ENCODE assay signal across 10 cellular contexts in the genomic region with DNA sequence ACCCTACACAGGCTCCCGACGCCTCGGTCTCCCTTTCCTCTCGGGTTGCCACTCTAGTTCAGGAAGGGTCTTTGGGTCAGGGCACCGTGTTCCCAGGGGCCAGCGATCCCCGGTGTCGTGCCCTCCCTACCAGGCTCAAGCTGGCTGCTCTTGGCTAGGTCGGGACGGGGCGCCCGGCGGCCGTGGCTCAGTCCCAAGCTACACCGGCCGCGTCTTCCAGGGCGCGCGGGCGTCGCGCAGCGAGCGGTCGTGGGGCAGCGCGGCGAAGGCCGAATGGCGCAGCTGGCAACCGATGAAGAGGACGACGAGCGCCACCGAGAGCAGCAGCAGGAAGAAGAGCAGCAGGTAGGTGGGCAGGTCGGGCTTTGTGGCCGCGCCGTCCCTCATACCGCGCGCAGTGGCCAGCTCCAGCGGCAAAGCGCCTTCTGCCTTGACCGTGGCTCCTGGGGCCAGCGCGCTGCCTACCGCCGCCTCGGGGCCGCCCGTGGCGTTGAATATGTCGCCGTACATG. TPM values are rescaled to one million over a fixed set of nuclear protein-coding genes. Genes with fewer than 3 reads are reported as not detected.
DNase-seq lines count a peak whose midpoint lies in the region; ATAC-seq and TF ChIP-seq lines count a peak whose summit lies in the region.
"Had no signal": no experiment of that assay in that cellular context is flagged by ENCODE, and none has a peak within 500 bp of the region (broad histone marks: within the 10 kb centered on the region; RNA-seq: fewer than 3 reads in every experiment).

No MANE protein-coding gene starts in this region.

- H3K27ac ChIP-seq in foreskin keratinocyte, result no peak overlapping the region

- H3K9me3 Mint-ChIP-seq in neural crest cell, result no peaks in the 10 kb centered on the region
- H3K9me3 Mint-ChIP-seq: T-helper 2 cell treated with Interferon-gamma antibody and Interleukin-4, amounts not matched to agents 5 μg/mL and 100 μg/mL, for 36 hours had no signal

- H3K9me3 ChIP-seq in NT2/D1 (ENCODE audit: insufficient read depth, low read length), result no peaks in the 10 kb centered on the region

- H3K4me3 ChIP-seq in AG09309 (ENCODE audit: control insufficient read depth, low read depth, low read length), result peak overlapping the region; percentile 7
- H3K4me3 ChIP-seq in NT2/D1 (ENCODE audit: insufficient read length, low read depth), result peak overlapping the region; percentile 56

- H3K27ac Mint-ChIP-seq in neural crest cell (ENCODE audit: unreplicated experiment), result no peak overlapping the region
- H3K27ac Mint-ChIP-seq: T-helper 2 cell treated with Interferon-gamma antibody and Interleukin-4, amounts not matched to agents 5 μg/mL and 100 μg/mL, for 36 hours had no signal

- DNase-seq in AG09309 (ENCODE audit: low read depth), result no peak
- DNase-seq in NT2/D1 (ENCODE audit: low read depth, low spot score), result no peak
- no peak for DNase-seq in foreskin keratinocyte
- peak; percentile 14 for DNase-seq in neural crest cell (ENCODE audit: low read depth, low spot score)
- no peak for DNase-seq in NCI-H2029 treated with DMSO at 0.1 percent for 48 hours (lab: John Stamatoyannopoulos, UW)
- DNase-seq in NCI-H82 treated with DMSO at 0.1 percent for 48 hours (lab: John Stamatoyannopoulos, UW; ENCODE audit: unreplicated experiment), result no peak
- DNase-seq in activated naive CD4-positive, alpha-beta T cell (lab: John Stamatoyannopoulos, UW), result no peak
- DNase-seq: central memory CD4-positive, alpha-beta T cell had no signal

- H3K27me3 ChIP-seq in NT2/D1 (ENCODE audit: insufficient read depth, insufficient read length), result peaks cover 70% of the 10 kb centered on the region
- peaks cover 57% of the 10 kb centered on the region for H3K27me3 ChIP-seq in foreskin keratinocyte

- H3K4me1 ChIP-seq in NT2/D1 (ENCODE audit: insufficient read depth, insufficient read length) (peaks cover 8% of the 10 kb centered on the region), foreskin keratinocyte (no peaks in the 10 kb centered on the region)

- H3K27me3 Mint-ChIP-seq in neural crest cell (ENCODE audit: low read depth), result peaks cover 86% of the 10 kb centered on the region

- peaks cover 24% of the 10 kb centered on the region for H3K4me1 Mint-ChIP-seq in neural crest cell

- ATAC-seq in foreskin keratinocyte (peak; percentile 40), HG03565 (IDR thresholded peaks at IDR 0.05; ENCODE audit: unreplicated experiment) (no peak)

- H3K9ac ChIP-seq in NT2/D1 (ENCODE audit: insufficient read length, low read depth), result peak overlapping the region; percentile 76

- H3K36me3 Mint-ChIP-seq in neural crest cell (ENCODE audit: low read depth), result peaks cover 19% of the 10 kb centered on the region

- peak overlapping the region; percentile 74 for H3K4me3 Mint-ChIP-seq in neural crest cell
- H3K4me3 Mint-ChIP-seq: T-helper 2 cell treated with Interferon-gamma antibody and Interleukin-4, amounts not matched to agents 5 μg/mL and 100 μg/mL, for 36 hours had no signal

- H3K36me3 ChIP-seq in NT2/D1 (ENCODE audit: insufficient read depth, insufficient read length, low read length), result no peaks in the 10 kb centered on the region

- TF ChIP-seq CTCF in AG09309 (IDR thresholded peaks at IDR 0.05; ENCODE audit: control insufficient read depth, insufficient read depth, low read depth, low read length, missing control alignments) (no peak), foreskin keratinocyte (conservative IDR thresholded peaks at IDR 0.05) (no peak), neural crest cell (conservative IDR thresholded peaks at IDR 0.05) (no peak)

RNA-seq across cellular contexts. Expression of a gene that starts 0.9 kb away (rescaled TPM):
- total RNA-seq in foreskin keratinocyte (not detected in 2 replicates), neural crest cell (0.18 TPM in 1 of 2 replicates, not detected in the other)
- not detected in 2 replicates for polyA plus RNA-seq in foreskin keratinocyte

RNA-seq across cellular contexts. Expression of a gene that starts 59.4 kb away (rescaled TPM):
- total RNA-seq in foreskin keratinocyte, result 44.0 and 46.0 TPM in 2 replicates
- polyA plus RNA-seq in foreskin keratinocyte, result 6.8 and 8.7 TPM in 2 replicates
- total RNA-seq in neural crest cell, result 82.6 TPM in 2 replicates
